Comparison of ENCODE assay signal across 8 cellular contexts in the genomic region with DNA sequence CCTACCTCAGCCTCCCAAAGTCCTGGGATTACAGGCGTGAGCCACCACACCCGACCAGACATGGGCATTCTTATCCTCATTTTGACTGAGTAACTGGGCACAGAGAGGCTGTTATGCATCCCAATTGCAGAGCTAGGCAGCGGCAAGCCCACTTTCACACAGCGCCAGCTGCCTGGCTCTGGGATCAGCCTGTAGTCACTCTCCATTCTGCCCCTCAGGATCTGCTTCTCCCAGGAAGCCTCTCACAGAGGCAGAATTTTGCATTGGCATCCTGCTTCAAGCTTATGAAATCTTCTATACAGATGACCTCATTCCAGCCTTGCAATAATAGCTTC. TPM values are rescaled to one million over a fixed set of nuclear protein-coding genes. Genes with fewer than 3 reads are reported as not detected.
DNase-seq lines count a peak whose midpoint lies in the region; ATAC-seq and TF ChIP-seq lines count a peak whose summit lies in the region.

No MANE protein-coding gene starts in this region.

- no peaks in the 10 kb centered on the region for H3K36me3 ChIP-seq in SK-N-SH (replicated peaks in 1 of 2; ENCODE audit: control insufficient read depth in 1 of 2, insufficient read depth in 2 of 2, low read length in 1 of 2)
- no peaks in the 10 kb centered on the region for H3K36me3 ChIP-seq in gastroesophageal sphincter
- H3K36me3 ChIP-seq in skeletal muscle satellite cell (ENCODE audit: insufficient read depth, low read length), result no peaks in the 10 kb centered on the region

- H3K9me3 ChIP-seq in CD4-positive, alpha-beta T cell (ENCODE audit: control insufficient read depth, low read length), result no peaks in the 10 kb centered on the region
- H3K9me3 ChIP-seq in SK-N-SH (no peaks in the 10 kb centered on the region), gastroesophageal sphincter (no peaks in the 10 kb centered on the region), skeletal muscle satellite cell (replicated peaks; ENCODE audit: low read length) (no peaks in the 10 kb centered on the region)

- H3K9me2 ChIP-seq in SK-N-SH, result no peaks in the 10 kb centered on the region

- H3K4me3 ChIP-seq in SK-N-SH (ENCODE audit: low read depth in 2 of 2, low read length in 1 of 2) (peak overlapping the region in 1 of 2 experiments; percentile 31; a peak in 1 of 4 replicates), gastroesophageal sphincter (peak overlapping the region in 1 of 2 donors; percentile 5), skeletal muscle satellite cell (ENCODE audit: low read length) (peak overlapping the region; percentile 44)

- TF ChIP-seq RAD21 in SK-N-SH (IDR thresholded peaks at IDR 0.05; ENCODE audit: low read length), result no peak

- no peaks in the 10 kb centered on the region for H3K27me3 ChIP-seq in CD4-positive, alpha-beta T cell (ENCODE audit: control insufficient read depth, insufficient read depth, low read length)
- H3K27me3 ChIP-seq in SK-N-SH (ENCODE audit: insufficient read depth) (no peaks in the 10 kb centered on the region), gastroesophageal sphincter (no peaks in the 10 kb centered on the region), skeletal muscle satellite cell (ENCODE audit: control insufficient read depth, insufficient read depth, low read length) (no peaks in the 10 kb centered on the region)

- H3K4me1 Mint-ChIP-seq in CD4-positive, alpha-beta T cell (ENCODE audit: low read depth), result peaks cover 68% of the 10 kb centered on the region

- intact Hi-C loops in CD4-positive, alpha-beta T cell (cut with DNase I, micrococcal nuclease), result no loop called here

- H3K4me2 ChIP-seq in SK-N-SH (peak overlapping the region; percentile 81), skeletal muscle satellite cell (ENCODE audit: low read length) (peak overlapping the region; percentile 68)

- no peak for DNase-seq in CD4-positive, alpha-beta T cell
- no peak for DNase-seq in SK-N-SH
- DNase-seq in GM13977 (ENCODE audit: low spot score), result no peak
- DNase-seq in kidney tubule cell (ENCODE audit: low spot score), result no peak
- DNase-seq in T-helper 1 cell, result no peak

- no peaks in the 10 kb centered on the region for H3K79me2 ChIP-seq in SK-N-SH (ENCODE audit: insufficient read depth)

- H3K27ac Mint-ChIP-seq in CD4-positive, alpha-beta T cell, result peak overlapping the region; percentile 64

- H3K27ac ChIP-seq in CD4-positive, alpha-beta T cell (ENCODE audit: low read depth, low read length), result no peak overlapping the region
- H3K27ac ChIP-seq in SK-N-SH (ENCODE audit: low read depth in 2 of 2, low read length in 1 of 2) (peak overlapping the region; percentile 95 to 100), gastroesophageal sphincter (peak overlapping the region; percentile 78 to 89 (median 82))

- H3F3A ChIP-seq in SK-N-SH (replicated peaks; ENCODE audit: insufficient read depth), result peaks cover 30% of the 10 kb centered on the region

- TF ChIP-seq EP300 in SK-N-SH (IDR thresholded peaks at IDR 0.05; ENCODE audit: borderline replicate concordance in 1 of 2, low read depth in 1 of 2, low read length in 1 of 2) (no peak), gastroesophageal sphincter (IDR thresholded peaks at IDR 0.05) (no peak)

- H3K9me3 Mint-ChIP-seq in CD4-positive, alpha-beta T cell, result no peaks in the 10 kb centered on the region

- CTCF ChIA-PET in CD4-positive, alpha-beta T cell (lab: Charles Lee), result no interaction called here
- CTCF ChIA-PET in SK-N-SH (lab: Yijun Ruan, JAX), result interaction anchor here (0.9 to 3.0 kb wide), 6 partner anchors 28 to 134 kb away, joined by 3 to 15 read pairs (median 3); no protein-coding TSS in a partner anchor

- ATAC-seq in CD4-positive, alpha-beta T cell (ENCODE audit: poor library complexity), result no peak
- ATAC-seq in gastroesophageal sphincter, result peak; percentile 74
- ATAC-seq in GM21576 (IDR thresholded peaks at IDR 0.05; ENCODE audit: unreplicated experiment), result no peak

- H4K20me1 ChIP-seq in SK-N-SH (ENCODE audit: insufficient read depth), result no peaks in the 10 kb centered on the region

- TF ChIP-seq CTCF in CD4-positive, alpha-beta T cell (IDR thresholded peaks at IDR 0.05), result no peak
- TF ChIP-seq CTCF in SK-N-SH (IDR thresholded peaks at IDR 0.05) (no peak), gastroesophageal sphincter (IDR thresholded peaks at IDR 0.05) (no peak), GM13977 (IDR thresholded peaks at IDR 0.05; ENCODE audit: extremely low read depth, insufficient read depth, missing control alignments) (no peak)

- H2AFZ ChIP-seq in SK-N-SH (ENCODE audit: low read depth), result peak overlapping the region; percentile 35; the same call in 1 of the 2 replicates

- no peaks in the 10 kb centered on the region for H3K36me3 Mint-ChIP-seq in CD4-positive, alpha-beta T cell (ENCODE audit: low read depth)

- 65% methylated on average over 4 of the region's 4 CpGs for WGBS in SK-N-SH (ENCODE audit: low lambda C conversion rate)
- 50 to 80% methylated on average over 1 to 2 of the region's 4 CpGs for WGBS in gastroesophageal sphincter (ENCODE audit: low coverage in 1 of 2), 2 donors

- no peak overlapping the region for H3K4me3 Mint-ChIP-seq in CD4-positive, alpha-beta T cell

- H3K27me3 Mint-ChIP-seq in CD4-positive, alpha-beta T cell, result no peaks in the 10 kb centered on the region

- H3K4me1 ChIP-seq in SK-N-SH (ENCODE audit: control insufficient read depth in 1 of 2, insufficient read depth in 2 of 2, low read depth in 1 of 2, low read length in 1 of 2), result peaks cover 41 to 47% of the 10 kb centered on the region in 2 experiments
- H3K4me1 ChIP-seq in gastroesophageal sphincter, result peaks cover 3 to 42% (median 24%) of the 10 kb centered on the region in 3 donors
- H3K4me1 ChIP-seq in skeletal muscle satellite cell (ENCODE audit: control insufficient read depth, insufficient read depth, low read length), result peaks cover 57% of the 10 kb centered on the region

- POLR2A ChIA-PET in CD4-positive, alpha-beta T cell (lab: Charles Lee), result interaction anchor here (0.8 to 2.0 kb wide), 6 partner anchors 8 to 28 kb away, joined by 3 to 12 read pairs (median 4); no protein-coding TSS in a partner anchor
- POLR2A ChIA-PET in SK-N-SH (lab: Yijun Ruan, JAX), result interaction anchor here (0.6 to 1.4 kb wide), 6 partner anchors 11 to 168 kb away, joined by 3 read pairs; no protein-coding TSS in a partner anchor

- in situ Hi-C loops in GM13977 (cut with MboI; ENCODE audit: low pct_unique_long_range_greater_than_20kb, low sequenced_read_pairs, unreplicated experiment), result no loop called here

- H3K9ac ChIP-seq in SK-N-SH (peak overlapping the region; percentile 75), skeletal muscle satellite cell (ENCODE audit: low read depth, low read length) (peak overlapping the region; percentile 80)

- no peak for TF ChIP-seq POLR2A in gastroesophageal sphincter (IDR thresholded peaks at IDR 0.05)

TF ChIP-seq in SK-N-SH, 30 proteins besides CTCF, POLR2A, EP300 and RAD21:
- TF ChIP-seq RFX5 (IDR thresholded peaks at IDR 0.05; ENCODE audit: low read length), result no peak
- TF ChIP-seq RCOR1 (IDR thresholded peaks at IDR 0.05; ENCODE audit: low read length), result no peak
- TF ChIP-seq SIN3A (IDR thresholded peaks at IDR 0.05; ENCODE audit: borderline replicate concordance, low read depth, low read length), result no peak
- no peak for TF ChIP-seq JUND (IDR thresholded peaks at IDR 0.05)
- no peak for TF ChIP-seq NRF1 (IDR thresholded peaks at IDR 0.05; ENCODE audit: low read depth, low read length)
- TF ChIP-seq, protein P1, sequence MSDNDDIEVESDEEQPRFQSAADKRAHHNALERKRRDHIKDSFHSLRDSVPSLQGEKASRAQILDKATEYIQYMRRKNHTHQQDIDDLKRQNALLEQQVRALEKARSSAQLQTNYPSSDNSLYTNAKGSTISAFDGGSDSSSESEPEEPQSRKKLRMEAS (IDR thresholded peaks at IDR 0.05; ENCODE audit: low read depth), result no peak
- no peak for TF ChIP-seq FOXM1 (IDR thresholded peaks at IDR 0.05; ENCODE audit: low read depth)
- TF ChIP-seq, protein P2, sequence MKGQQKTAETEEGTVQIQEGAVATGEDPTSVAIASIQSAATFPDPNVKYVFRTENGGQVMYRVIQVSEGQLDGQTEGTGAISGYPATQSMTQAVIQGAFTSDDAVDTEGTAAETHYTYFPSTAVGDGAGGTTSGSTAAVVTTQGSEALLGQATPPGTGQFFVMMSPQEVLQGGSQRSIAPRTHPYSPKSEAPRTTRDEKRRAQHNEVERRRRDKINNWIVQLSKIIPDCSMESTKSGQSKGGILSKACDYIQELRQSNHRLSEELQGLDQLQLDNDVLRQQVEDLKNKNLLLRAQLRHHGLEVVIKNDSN (IDR thresholded peaks at IDR 0.05; ENCODE audit: borderline replicate concordance, low read depth), result no peak
- TF ChIP-seq, protein P3, sequence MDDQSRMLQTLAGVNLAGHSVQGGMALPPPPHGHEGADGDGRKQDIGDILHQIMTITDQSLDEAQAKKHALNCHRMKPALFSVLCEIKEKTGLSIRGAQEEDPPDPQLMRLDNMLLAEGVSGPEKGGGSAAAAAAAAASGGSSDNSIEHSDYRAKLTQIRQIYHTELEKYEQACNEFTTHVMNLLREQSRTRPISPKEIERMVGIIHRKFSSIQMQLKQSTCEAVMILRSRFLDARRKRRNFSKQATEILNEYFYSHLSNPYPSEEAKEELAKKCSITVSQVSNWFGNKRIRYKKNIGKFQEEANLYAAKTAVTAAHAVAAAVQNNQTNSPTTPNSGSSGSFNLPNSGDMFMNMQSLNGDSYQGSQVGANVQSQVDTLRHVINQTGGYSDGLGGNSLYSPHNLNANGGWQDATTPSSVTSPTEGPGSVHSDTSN (IDR thresholded peaks at IDR 0.05), result no peak
- TF ChIP-seq RXRA (IDR thresholded peaks at IDR 0.05; ENCODE audit: borderline replicate concordance, low read depth), result no peak
- TF ChIP-seq SMC3 (IDR thresholded peaks at IDR 0.05; ENCODE audit: low read depth, low read length), result no peak
- TF ChIP-seq EZH2phosphoT487 (IDR thresholded peaks at IDR 0.05; ENCODE audit: borderline replicate concordance, low read depth), result no peak
- no peak for TF ChIP-seq TAF1 (IDR thresholded peaks at IDR 0.05; ENCODE audit: borderline replicate concordance, low read depth, low read length)

RNA-seq across cellular contexts. Expression of a gene that starts 37.0 kb away (rescaled TPM):
- total RNA-seq in CD4-positive, alpha-beta T cell, result 1 to 10 TPM; 5.7 to 5.8 TPM
- polyA plus RNA-seq in SK-N-SH (2012; rRNA removed), result 12.9 and 14.0 TPM in 2 replicates
- polyA plus RNA-seq in SK-N-SH (2012; cell fraction: cytosol; rRNA removed), result 12.4 and 16.7 TPM in 2 replicates
- 27.7 and 30.1 TPM in 2 replicates for polyA plus RNA-seq in SK-N-SH (2012; cell fraction: nucleus; rRNA removed)
- 10 to 100 TPM in 3 of 4 donors, 1 to 10 TPM in 1; 5.6 to 31.9 (median 11.3) TPM for total RNA-seq in gastroesophageal sphincter
- 18.5 and 35.2 TPM in 2 replicates for total RNA-seq in skeletal muscle satellite cell (2012; rRNA removed)

RNA-seq across cellular contexts. Expression of a gene that starts 38.8 kb away (rescaled TPM):
- 10 to 100 TPM; 31.6 TPM for total RNA-seq in CD4-positive, alpha-beta T cell
- polyA plus RNA-seq in SK-N-SH (2012; rRNA removed), result 457 and 462 TPM in 2 replicates
- polyA plus RNA-seq in SK-N-SH (2012; cell fraction: cytosol; rRNA removed), result 377 and 388 TPM in 2 replicates
- polyA plus RNA-seq in SK-N-SH (2012; cell fraction: nucleus; rRNA removed), result 492 and 506 TPM in 2 replicates
- 100 to 1,000 TPM; 104 to 191 (median 152) TPM for total RNA-seq in gastroesophageal sphincter
- 71.9 and 75.3 TPM in 2 replicates for total RNA-seq in skeletal muscle satellite cell (2012; rRNA removed)
